In genomic region chr18:59517446-59518171, GRCh38 we compare ENCODE assay signal across 11 cellular contexts.
A peak's percentile ranks its signal among the peaks of the same experiment; 100 is the strongest.
DNase-seq lines count a peak whose midpoint lies in the region; ATAC-seq and TF ChIP-seq lines count a peak whose summit lies in the region.
"Had no signal": no experiment of that assay in that cellular context is flagged by ENCODE, and none has a peak within 500 bp of the region (broad histone marks: within the 10 kb centered on the region; RNA-seq: fewer than 3 reads in every experiment).

No MANE protein-coding gene starts in this region.

- TF ChIP-seq CTCF in endodermal cell (conservative IDR thresholded peaks at IDR 0.05) = no peak
- TF ChIP-seq CTCF in nephron progenitor cell (IDR thresholded peaks at IDR 0.05) = no peak

- no peak overlapping the region for H3K4me3 Mint-ChIP-seq in endodermal cell
- H3K4me3 Mint-ChIP-seq in nephron progenitor cell = no peak overlapping the region
- H3K4me3 Mint-ChIP-seq in activated T-helper 1 cell treated with anti-CD3 and anti-CD28 coated beads, Interleukin-12 subunit alpha, Interleukin-12 subunit beta, Interleukin-2, Interleukin-4 antibody, amounts not matched to agents 30 ng/mL and 10 ng/mL and 1 ng/mL, durations not matched to agents 14 hours and 24 hours and 36 hours = no peak overlapping the region

- no peaks in the 10 kb centered on the region for H3K9me3 Mint-ChIP-seq in endodermal cell
- no peaks in the 10 kb centered on the region for H3K9me3 Mint-ChIP-seq in nephron progenitor cell
- no peaks in the 10 kb centered on the region for H3K9me3 Mint-ChIP-seq in activated T-helper 1 cell treated with anti-CD3 and anti-CD28 coated beads, Interleukin-12 subunit alpha, Interleukin-12 subunit beta, Interleukin-2, Interleukin-4 antibody, amounts not matched to agents 30 ng/mL and 10 ng/mL and 1 ng/mL, durations not matched to agents 14 hours and 24 hours and 36 hours
- H3K9me3 Mint-ChIP-seq: HFFc6 had no signal

- intact Hi-C loops in activated T-helper 1 cell treated with anti-CD3 and anti-CD28 coated beads, Interleukin-12 subunit alpha, Interleukin-12 subunit beta, Interleukin-2, Interleukin-4 antibody, amounts not matched to agents 30 ng/mL and 10 ng/mL and 1 ng/mL, durations not matched to agents 14 hours and 24 hours and 36 hours (cut with micrococcal nuclease) = no loop called here

- H3K4me1 Mint-ChIP-seq in endodermal cell (peaks cover 22% of the 10 kb centered on the region), nephron progenitor cell (peaks cover 30% of the 10 kb centered on the region)
- no peaks in the 10 kb centered on the region for H3K4me1 Mint-ChIP-seq in activated T-helper 1 cell treated with anti-CD3 and anti-CD28 coated beads, Interleukin-12 subunit alpha, Interleukin-12 subunit beta, Interleukin-2, Interleukin-4 antibody, amounts not matched to agents 30 ng/mL and 10 ng/mL and 1 ng/mL, durations not matched to agents 14 hours and 24 hours and 36 hours (ENCODE audit: low read depth)

- H3K27ac ChIP-seq in endodermal cell (ENCODE audit: low read depth, low read length) = no peak overlapping the region

- no peaks in the 10 kb centered on the region for H3K36me3 Mint-ChIP-seq in endodermal cell (ENCODE audit: low read depth)
- no peaks in the 10 kb centered on the region for H3K36me3 Mint-ChIP-seq in nephron progenitor cell (ENCODE audit: low read depth)
- no peaks in the 10 kb centered on the region for H3K36me3 Mint-ChIP-seq in activated T-helper 1 cell treated with anti-CD3 and anti-CD28 coated beads, Interleukin-12 subunit alpha, Interleukin-12 subunit beta, Interleukin-2, Interleukin-4 antibody, amounts not matched to agents 30 ng/mL and 10 ng/mL and 1 ng/mL, durations not matched to agents 14 hours and 24 hours and 36 hours (ENCODE audit: low read depth)

- H3K4me1 ChIP-seq in NT2/D1 (ENCODE audit: insufficient read depth, insufficient read length) (no peaks in the 10 kb centered on the region), endodermal cell (ENCODE audit: control insufficient read depth, insufficient read depth, low read length) (peaks cover 7% of the 10 kb centered on the region)

- H3K4me3 ChIP-seq in NT2/D1 (ENCODE audit: insufficient read length, low read depth) (no peak overlapping the region), endodermal cell (ENCODE audit: low read length) (no peak overlapping the region)
- H3K4me3 ChIP-seq: thyroid gland had no signal

- peak; percentile 34 for DNase-seq in GM03348 (ENCODE audit: low spot score)
- DNase-seq in NT2/D1 (ENCODE audit: low read depth, low spot score) = peak; percentile 22
- peak; percentile 84 for DNase-seq in endodermal cell
- DNase-seq in nephron progenitor cell = peak; percentile 67
- DNase-seq in activated CD8-positive, alpha-beta memory T cell treated with anti-CD3 and anti-CD28 coated beads, Interleukin-2, amount 50 U/mL, for 48 hours = no peak
- DNase-seq in activated T-helper 1 cell treated with anti-CD3 and anti-CD28 coated beads, Interleukin-12 subunit alpha, Interleukin-12 subunit beta, Interleukin-2, Interleukin-4 antibody, amounts not matched to agents 30 ng/mL and 10 ng/mL and 1 ng/mL, durations not matched to agents 14 hours and 24 hours and 36 hours (ENCODE audit: low spot score) = no peak
- no peak for DNase-seq in stimulated activated CD4-positive, alpha-beta T cell treated with anti-CD3 and anti-CD28 coated beads, Interleukin-2, amount 100 ng/mL, for 48 hours
- DNase-seq: HFFc6, KBM-7 had no signal

- H3K9ac ChIP-seq in NT2/D1 (ENCODE audit: insufficient read length, low read depth) (no peak overlapping the region), endodermal cell (ENCODE audit: extremely low read depth, low read length, poor library complexity, severe bottlenecking) (no peak overlapping the region)

- H3K27me3 Mint-ChIP-seq in endodermal cell (ENCODE audit: insufficient read depth) (peaks cover 46% of the 10 kb centered on the region), nephron progenitor cell (ENCODE audit: low read depth, poor library complexity) (no peaks in the 10 kb centered on the region)
- peaks cover 2% of the 10 kb centered on the region for H3K27me3 Mint-ChIP-seq in activated T-helper 1 cell treated with anti-CD3 and anti-CD28 coated beads, Interleukin-12 subunit alpha, Interleukin-12 subunit beta, Interleukin-2, Interleukin-4 antibody, amounts not matched to agents 30 ng/mL and 10 ng/mL and 1 ng/mL, durations not matched to agents 14 hours and 24 hours and 36 hours (ENCODE audit: insufficient read depth)

- H3K9me3 ChIP-seq in NT2/D1 (ENCODE audit: insufficient read depth, low read length) (no peaks in the 10 kb centered on the region), endodermal cell (ENCODE audit: control insufficient read depth, low read length) (no peaks in the 10 kb centered on the region)
- H3K9me3 ChIP-seq: thyroid gland had no signal

- no peaks in the 10 kb centered on the region for H3K27me3 ChIP-seq in NT2/D1 (ENCODE audit: insufficient read depth, insufficient read length)
- peaks cover 66% of the 10 kb centered on the region for H3K27me3 ChIP-seq in endodermal cell (ENCODE audit: control insufficient read depth, insufficient read depth, low read length, poor library complexity, severe bottlenecking)
- H3K27me3 ChIP-seq: thyroid gland had no signal

- H3K36me3 ChIP-seq in NT2/D1 (ENCODE audit: insufficient read depth, insufficient read length, low read length) (no peaks in the 10 kb centered on the region), endodermal cell (ENCODE audit: control insufficient read depth, insufficient read depth, low read length) (no peaks in the 10 kb centered on the region)
- H3K36me3 ChIP-seq: thyroid gland had no signal

- H3K27ac Mint-ChIP-seq in endodermal cell (no peak overlapping the region), nephron progenitor cell (no peak overlapping the region)
- H3K27ac Mint-ChIP-seq in activated T-helper 1 cell treated with anti-CD3 and anti-CD28 coated beads, Interleukin-12 subunit alpha, Interleukin-12 subunit beta, Interleukin-2, Interleukin-4 antibody, amounts not matched to agents 30 ng/mL and 10 ng/mL and 1 ng/mL, durations not matched to agents 14 hours and 24 hours and 36 hours = no peak overlapping the region

- no peak for ATAC-seq in HG03442 (IDR thresholded peaks at IDR 0.05; ENCODE audit: unreplicated experiment)

- 84 to 100% methylated on average over 2 to 4 of the region's 4 CpGs for WGBS in endodermal cell (ENCODE audit: insufficient coverage in 1 of 2, insufficient read length in 1 of 2), 2 experiments

Comparison
In these comparisons a context has a peak if more than half of its experiments do, and no peak if none do; other contexts are left out.
1. DNase-seq: peak in GM03348 (single experiment), NT2/D1 (single experiment), endodermal cell (single experiment) and nephron progenitor cell (single experiment); none in activated CD8-positive, alpha-beta memory T cell treated with anti-CD3 and anti-CD28 coated beads, Interleukin-2, amount 50 U/mL, for 48 hours (single experiment), activated T-helper 1 cell treated with anti-CD3 and anti-CD28 coated beads, Interleukin-12 subunit alpha, Interleukin-12 subunit beta, Interleukin-2, Interleukin-4 antibody, amounts not matched to agents 30 ng/mL and 10 ng/mL and 1 ng/mL, durations not matched to agents 14 hours and 24 hours and 36 hours (single experiment) and stimulated activated CD4-positive, alpha-beta T cell treated with anti-CD3 and anti-CD28 coated beads, Interleukin-2, amount 100 ng/mL, for 48 hours (0 of 2).